ENCODE assay signal across 19 cellular contexts in the genomic region with DNA sequence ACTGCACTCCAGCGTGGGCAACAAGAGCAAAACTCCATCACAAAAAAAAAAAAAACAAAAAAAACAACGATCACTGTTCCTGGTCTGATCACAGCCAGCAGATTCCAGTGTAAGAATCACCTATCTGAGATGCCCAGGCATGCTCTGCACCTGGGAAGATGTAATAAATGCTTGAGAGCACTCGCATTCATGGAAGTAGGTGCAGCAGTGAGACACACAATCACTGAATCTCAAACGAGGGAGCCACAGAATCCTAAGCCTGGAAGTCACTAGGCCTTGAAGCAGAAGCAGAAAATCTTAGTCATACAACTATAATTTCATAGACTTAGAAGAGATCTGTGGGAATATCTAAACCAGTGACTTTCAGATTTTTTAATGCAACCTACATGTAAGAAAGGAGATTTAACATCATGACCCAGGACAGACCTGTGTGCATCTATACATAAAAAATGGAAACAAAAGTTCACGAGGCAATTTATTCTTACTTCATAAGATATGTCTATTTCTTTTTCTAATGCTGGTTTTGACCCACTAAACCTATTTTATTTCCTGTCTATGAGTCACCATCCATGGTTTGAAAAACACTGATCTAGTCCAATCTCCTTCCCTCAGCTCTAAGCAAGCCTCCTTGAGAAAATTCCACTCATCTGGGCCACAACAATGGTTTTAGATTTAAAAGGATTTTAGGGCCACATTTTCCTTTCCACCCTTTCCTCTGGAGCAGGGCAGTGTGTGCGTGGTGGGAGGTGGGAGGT. TPM values are rescaled to one million over a fixed set of nuclear protein-coding genes. Genes with fewer than 3 reads are reported as not detected.
A peak's percentile ranks its signal among the peaks of the same experiment; 100 is the strongest.
DNase-seq lines count a peak whose midpoint lies in the region; ATAC-seq, FAIRE-seq and TF ChIP-seq lines count a peak whose summit lies in the region.
"Had no signal": no experiment of that assay in that cellular context is flagged by ENCODE, and none has a peak within 500 bp of the region (broad histone marks: within the 10 kb centered on the region; RNA-seq: fewer than 3 reads in every experiment).

No MANE protein-coding gene starts in this region.

- no peaks in the 10 kb centered on the region for H3K9me3 ChIP-seq in CD4-positive, CD25-positive, alpha-beta regulatory T cell (ENCODE audit: control insufficient read depth in 2 of 2, low read length in 2 of 2)
- H3K9me3 ChIP-seq: breast epithelium had no signal

- peaks cover 0 to 7% (median 3%) of the 10 kb centered on the region in 4 donors for H3K4me1 Mint-ChIP-seq in CD4-positive, CD25-positive, alpha-beta regulatory T cell

- no peak for FAIRE-seq in GM12891 (lab: Jason Lieb, UNC)
- FAIRE-seq: frontal cortex, GM12892, TTC549 had no signal

- peaks cover 6% of the 10 kb centered on the region for H3K27me3 Mint-ChIP-seq in CD4-positive, CD25-positive, alpha-beta regulatory T cell

- no peak for ATAC-seq in CD4-positive, CD25-positive, alpha-beta regulatory T cell (ENCODE audit: low read depth in 2 of 2)
- ATAC-seq: activated T-cell treated with anti-CD3 and anti-CD28 coated beads, Interleukin-2, amount 50 U/mL, for 72 hours; CD8-positive, alpha-beta T cell had no signal

- peaks cover 3% of the 10 kb centered on the region for H3K36me3 Mint-ChIP-seq in CD4-positive, CD25-positive, alpha-beta regulatory T cell
- H3K36me3 Mint-ChIP-seq: CD8-positive, alpha-beta T cell had no signal

- H3K27me3 ChIP-seq in CD4-positive, CD25-positive, alpha-beta regulatory T cell (ENCODE audit: control insufficient read depth, insufficient read depth, low read length), result no peaks in the 10 kb centered on the region
- H3K27me3 ChIP-seq: breast epithelium had no signal

- no peaks in the 10 kb centered on the region for H3K9me3 Mint-ChIP-seq in CD4-positive, CD25-positive, alpha-beta regulatory T cell
- H3K9me3 Mint-ChIP-seq: CD8-positive, alpha-beta T cell had no signal

- no peak overlapping the region for H3K4me3 ChIP-seq in CD4-positive, CD25-positive, alpha-beta regulatory T cell (ENCODE audit: low read depth, low read length)
- H3K4me3 ChIP-seq: breast epithelium, lung had no signal

- no peak for DNase-seq in CD4-positive, CD25-positive, alpha-beta regulatory T cell
- DNase-seq in LHCN-M2 (ENCODE audit: low read depth), result peak; percentile 25
- peak in 3 of 61 donors; percentile 28 to 36 (median 29) for DNase-seq in caudate nucleus (lab: John Stamatoyannopoulos, UW)
- peak; percentile 26 for DNase-seq in mesenteric fat pad (ENCODE audit: low spot score)
- DNase-seq in GM12891 (ENCODE audit: insufficient read length, low spot score), result no peak
- DNase-seq in GM03348 (ENCODE audit: low spot score), result no peak
- no peak for DNase-seq in islet precursor cell
- DNase-seq: activated CD4-positive, alpha-beta T cell treated with anti-CD3 and anti-CD28 coated beads for 4 hours; activated T-cell treated with anti-CD3 and anti-CD28 coated beads, Interleukin-2, amount 50 U/mL, for 72 hours; CD8-positive, alpha-beta T cell; HCEC 1CT; hippocampal formation; NCI-H1694 treated with DMSO at 0.1 percent for 48 hours had no signal

- H3K36me3 ChIP-seq in CD4-positive, CD25-positive, alpha-beta regulatory T cell (ENCODE audit: control insufficient read depth, insufficient read depth, low read length), result no peaks in the 10 kb centered on the region
- H3K36me3 ChIP-seq: breast epithelium had no signal

- TF ChIP-seq POLR2A in GM12891 (IDR thresholded peaks at IDR 0.05; ENCODE audit: low read depth, low read length), result no peak

- no peak overlapping the region for H3K4me3 Mint-ChIP-seq in CD4-positive, CD25-positive, alpha-beta regulatory T cell
- H3K4me3 Mint-ChIP-seq: activated T-cell treated with anti-CD3 and anti-CD28 coated beads, Interleukin-2, amount 50 U/mL, for 72 hours; CD8-positive, alpha-beta T cell had no signal

- H3K27ac ChIP-seq in CD4-positive, CD25-positive, alpha-beta regulatory T cell (ENCODE audit: insufficient read depth, low read length, poor library complexity, severe bottlenecking), result no peak overlapping the region
- H3K27ac ChIP-seq in caudate nucleus (ENCODE audit: low read depth, low read length), result peak overlapping the region; percentile 71
- H3K27ac ChIP-seq: breast epithelium had no signal

- peak overlapping the region in 2 of 3 donors; percentile 18 to 35 for H3K27ac Mint-ChIP-seq in CD4-positive, CD25-positive, alpha-beta regulatory T cell
- H3K27ac Mint-ChIP-seq: activated T-cell treated with anti-CD3 and anti-CD28 coated beads, Interleukin-2, amount 50 U/mL, for 72 hours; CD8-positive, alpha-beta T cell; progenitor cell of endocrine pancreas had no signal

- H3K4me1 ChIP-seq in CD4-positive, CD25-positive, alpha-beta regulatory T cell (ENCODE audit: control insufficient read depth, insufficient read depth, low read length, poor library complexity, severe bottlenecking), result no peaks in the 10 kb centered on the region
- H3K4me1 ChIP-seq: breast epithelium had no signal

TF ChIP-seq in GM12891, 5 proteins besides CTCF, POLR2A, EP300 and RAD21:
- TF ChIP-seq POLR2AphosphoS5 (IDR thresholded peaks at IDR 0.05; ENCODE audit: low read depth, low read length) (no peak), PAX5 (IDR thresholded peaks at IDR 0.05; ENCODE audit: insufficient read depth, low read length, severe bottlenecking) (no peak), SPI1 (IDR thresholded peaks at IDR 0.05; ENCODE audit: low read depth, low read length) (no peak), TAF1 (IDR thresholded peaks at IDR 0.05; ENCODE audit: low read depth, low read length) (no peak), POU2F2 (IDR thresholded peaks at IDR 0.05; ENCODE audit: low read depth, low read length) (no peak)

RNA-seq across cellular contexts. Expression of gene RIMS3, which starts 30.4 kb away (rescaled TPM):
- total RNA-seq in CD4-positive, CD25-positive, alpha-beta regulatory T cell, result 3.8 TPM
- polyA plus RNA-seq in CD4-positive, CD25-positive, alpha-beta regulatory T cell, result 1 to 10 TPM; 1.0 to 3.3 (median 1.6) TPM
- total RNA-seq in LHCN-M2 (2014; rRNA removed) (0.11 and 0.19 TPM in 2 replicates), mesenteric fat pad (1.2 TPM)
- polyA plus RNA-seq in LHCN-M2 (2012), result 0.10 TPM
- 0.13 TPM for polyA plus RNA-seq in GM12891 (2012; ENCODE audit: low read depth, missing spikeins)

RNA-seq across cellular contexts. Expression of gene NFYC, which starts 56.4 kb away (rescaled TPM):
- 61.1 TPM for total RNA-seq in CD4-positive, CD25-positive, alpha-beta regulatory T cell
- 10 to 100 TPM; 51.2 to 59.0 (median 56.1) TPM for polyA plus RNA-seq in CD4-positive, CD25-positive, alpha-beta regulatory T cell
- total RNA-seq in LHCN-M2 (2014; rRNA removed), result 31.3 and 33.1 TPM in 2 replicates
- polyA plus RNA-seq in LHCN-M2 (2012), result 27.2 TPM
- 36.4 TPM for total RNA-seq in mesenteric fat pad
- polyA plus RNA-seq in GM12891 (2012; ENCODE audit: low read depth, missing spikeins), result 33.9 TPM

Comparison
In these comparisons a context has a peak if more than half of its experiments do, and no peak if none do; other contexts are left out.
1. DNase-seq: peak in LHCN-M2 (single experiment) and mesenteric fat pad (single experiment); none in CD4-positive, CD25-positive, alpha-beta regulatory T cell (0 of 3), GM12891 (single experiment), GM03348 (single experiment) and islet precursor cell (single experiment).